ENCODE assay signal across 35 cellular contexts in genomic region chr10:65559369-65559768, GRCh38.
"Had no signal": no experiment of that assay in that cellular context is flagged by ENCODE, and none has a peak within 500 bp of the region (broad histone marks: within the 10 kb centered on the region; RNA-seq: fewer than 3 reads in every experiment).

No MANE protein-coding gene starts in this region.

- H3K4me1 Mint-ChIP-seq: activated B cell treated with CpG ODN at 0.5 μM for 24 hours; activated CD4-positive, alpha-beta T cell treated with anti-CD3 and anti-CD28 coated beads, Interleukin-2, amount 10 ng/mL, durations not matched to agents 24 days and 14 days; activated naive CD8-positive, alpha-beta T cell treated with anti-CD3 and anti-CD28 coated beads for 36 hours; activated T-helper 17 cell treated with anti-CD3 and anti-CD28 coated beads, Interleukin-2, amount 50 U/mL, for 72 hours had no signal

- H3K4me3 ChIP-seq: adrenal gland, body of pancreas, breast epithelium had no signal

- H3K4me3 Mint-ChIP-seq: activated B cell treated with CpG ODN at 0.5 μM for 24 hours; activated CD4-positive, alpha-beta memory T cell treated with anti-CD3 and anti-CD28 coated beads for 36 hours; activated CD4-positive, alpha-beta T cell treated with anti-CD3 and anti-CD28 coated beads, Interleukin-2, amount 10 ng/mL, durations not matched to agents 24 days and 14 days; activated CD8-positive, alpha-beta T cell treated with anti-CD3 and anti-CD28 coated beads for 36 hours; activated naive CD4-positive, alpha-beta T cell treated with anti-CD3 and anti-CD28 coated beads for 36 hours; activated naive CD8-positive, alpha-beta T cell treated with anti-CD3 and anti-CD28 coated beads for 36 hours; activated T-cell treated with anti-CD3 and anti-CD28 coated beads, Interleukin-2, amount 50 U/mL, for 4 hours; activated T-cell treated with anti-CD3 and anti-CD28 coated beads, Interleukin-2, amount 50 U/mL, for 72 hours; activated T-helper 1 cell treated with anti-CD3 and anti-CD28 coated beads, Interleukin-12 subunit alpha, Interleukin-12 subunit beta, Interleukin-2, Interleukin-4 antibody, amounts not matched to agents 30 ng/mL and 10 ng/mL and 1 ng/mL, durations not matched to agents 14 hours and 24 hours and 36 hours; activated T-helper 17 cell treated with anti-CD3 and anti-CD28 coated beads, Interleukin-2, amount 50 U/mL, for 72 hours; T-helper 1 cell treated with Interleukin-12 subunit alpha and Interleukin-12 subunit beta and Interleukin-4 antibody, amounts not matched to agents 30 μg/mL and 1 μg/mL, for 36 hours; T-helper 2 cell treated with Interferon-gamma antibody and Interleukin-4, amounts not matched to agents 5 μg/mL and 100 μg/mL, for 36 hours had no signal

- H3K9me3 Mint-ChIP-seq: activated CD4-positive, alpha-beta memory T cell treated with anti-CD3 and anti-CD28 coated beads for 36 hours; activated CD4-positive, alpha-beta T cell treated with anti-CD3 and anti-CD28 coated beads, Interleukin-2, amount 10 ng/mL, durations not matched to agents 24 days and 14 days; activated T-helper 1 cell treated with anti-CD3 and anti-CD28 coated beads, Interleukin-12 subunit alpha, Interleukin-12 subunit beta, Interleukin-2, Interleukin-4 antibody, amounts not matched to agents 30 ng/mL and 10 ng/mL and 1 ng/mL, durations not matched to agents 14 hours and 24 hours and 36 hours had no signal

- H3K27me3 Mint-ChIP-seq: activated B cell treated with CpG ODN at 0.5 μM for 24 hours; activated CD4-positive, alpha-beta memory T cell treated with anti-CD3 and anti-CD28 coated beads for 36 hours; activated CD4-positive, alpha-beta T cell treated with anti-CD3 and anti-CD28 coated beads, Interleukin-2, amount 10 ng/mL, durations not matched to agents 24 days and 14 days; activated CD8-positive, alpha-beta T cell treated with anti-CD3 and anti-CD28 coated beads for 36 hours; activated naive CD8-positive, alpha-beta T cell treated with anti-CD3 and anti-CD28 coated beads for 36 hours; activated T-helper 17 cell treated with anti-CD3 and anti-CD28 coated beads, Interleukin-2, amount 50 U/mL, for 72 hours had no signal

- H3K27me3 ChIP-seq: adrenal gland, body of pancreas, brain microvascular endothelial cell, breast epithelium had no signal

- H3K27ac Mint-ChIP-seq: activated B cell treated with CpG ODN at 0.5 μM for 24 hours; activated CD4-positive, alpha-beta memory T cell treated with anti-CD3 and anti-CD28 coated beads for 36 hours; activated CD4-positive, alpha-beta T cell treated with anti-CD3 and anti-CD28 coated beads, Interleukin-2, amount 10 ng/mL, durations not matched to agents 24 days and 14 days; activated CD8-positive, alpha-beta T cell treated with anti-CD3 and anti-CD28 coated beads for 36 hours; activated naive CD4-positive, alpha-beta T cell treated with anti-CD3 and anti-CD28 coated beads for 36 hours; activated naive CD4-positive, alpha-beta T cell treated with anti-CD3 and anti-CD28 coated beads, Interleukin-2, amount 50 U/mL, for 72 hours; activated naive CD8-positive, alpha-beta T cell treated with anti-CD3 and anti-CD28 coated beads for 36 hours; activated T-cell treated with anti-CD3 and anti-CD28 coated beads, Interleukin-2, amount 50 U/mL, for 72 hours; activated T-helper 1 cell treated with anti-CD3 and anti-CD28 coated beads, Interleukin-12 subunit alpha, Interleukin-12 subunit beta, Interleukin-2, Interleukin-4 antibody, amounts not matched to agents 30 ng/mL and 10 ng/mL and 1 ng/mL, durations not matched to agents 14 hours and 24 hours and 36 hours; activated T-helper 17 cell treated with anti-CD3 and anti-CD28 coated beads, Interleukin-2, amount 50 U/mL, for 72 hours; T-helper 1 cell treated with Interleukin-12 subunit alpha and Interleukin-12 subunit beta and Interleukin-4 antibody, amounts not matched to agents 30 μg/mL and 1 μg/mL, for 36 hours; T-helper 2 cell treated with Interferon-gamma antibody and Interleukin-4, amounts not matched to agents 5 μg/mL and 100 μg/mL, for 36 hours had no signal

- ATAC-seq: activated CD8-positive, alpha-beta T cell treated with anti-CD3 and anti-CD28 coated beads for 36 hours; activated naive CD4-positive, alpha-beta T cell treated with anti-CD3 and anti-CD28 coated beads, Interleukin-2, amount 50 U/mL, for 72 hours; activated T-cell treated with anti-CD3 and anti-CD28 coated beads, Interleukin-2, amount 50 U/mL, for 4 hours; activated T-cell treated with anti-CD3 and anti-CD28 coated beads, Interleukin-2, amount 50 U/mL, for 72 hours; activated T-helper 17 cell treated with anti-CD3 and anti-CD28 coated beads, Interleukin-2, amount 50 U/mL, for 72 hours; body of pancreas had no signal

- H3K4me1 ChIP-seq: adrenal gland, body of pancreas, breast epithelium had no signal

- H3K36me3 Mint-ChIP-seq: activated CD4-positive, alpha-beta memory T cell treated with anti-CD3 and anti-CD28 coated beads for 36 hours; activated naive CD4-positive, alpha-beta T cell treated with anti-CD3 and anti-CD28 coated beads, Interleukin-2, amount 50 U/mL, for 72 hours; activated naive CD8-positive, alpha-beta T cell treated with anti-CD3 and anti-CD28 coated beads for 36 hours had no signal

- DNase-seq: activated B cell treated with CpG ODN at 0.5 μM for 24 hours; activated CD4-positive, alpha-beta memory T cell treated with anti-CD3 and anti-CD28 coated beads for 36 hours; activated CD4-positive, alpha-beta T cell treated with anti-CD3 and anti-CD28 coated beads for 4 hours; activated CD4-positive, alpha-beta T cell treated with anti-CD3 and anti-CD28 coated beads, Interleukin-2, amount 10 ng/mL, durations not matched to agents 24 days and 14 days; activated CD4-positive, alpha-beta T cell treated with anti-CD3 and anti-CD28 coated beads, Interleukin-2, amount 50 U/mL, for 1 hour; activated CD4-positive, alpha-beta T cell treated with anti-CD3 and anti-CD28 coated beads, Interleukin-2, amount 50 U/mL, for 4 hours; activated CD4-positive, CD25-positive, alpha-beta regulatory T cell treated with anti-CD3 and anti-CD28 coated beads, Interleukin-2, amount 50 U/mL, for 72 hours; activated CD8-positive, alpha-beta memory T cell treated with anti-CD3 and anti-CD28 coated beads, Interleukin-2, amount 50 U/mL, for 4 hours; activated CD8-positive, alpha-beta T cell treated with anti-CD3 and anti-CD28 coated beads for 36 hours; activated effector memory CD4-positive, alpha-beta T cell treated with anti-CD3 and anti-CD28 coated beads, Interleukin-2, amount 50 U/mL, for 16 hours; activated gamma-delta T cell treated with Interleukin-2 at 50 U/mL for 16 hours; activated naive CD4-positive, alpha-beta T cell; activated naive CD4-positive, alpha-beta T cell treated with anti-CD3 and anti-CD28 coated beads for 36 hours; activated naive CD4-positive, alpha-beta T cell treated with anti-CD3 and anti-CD28 coated beads, Interleukin-2, amount 50 U/mL, for 16 hours; activated naive CD8-positive, alpha-beta T cell treated with anti-CD3 and anti-CD28 coated beads for 36 hours; activated T-cell treated with anti-CD3 and anti-CD28 coated beads for 4 hours; activated T-cell treated with anti-CD3 and anti-CD28 coated beads, Interleukin-2, amount 50 U/mL, for 1 hour; activated T-cell treated with anti-CD3 and anti-CD28 coated beads, Interleukin-2, amount 50 U/mL, for 4 hours; activated T-cell treated with anti-CD3 and anti-CD28 coated beads, Interleukin-2, amount 50 U/mL, for 72 hours; adrenal gland; amniotic stem cell; aorta; body of pancreas; brain microvascular endothelial cell; central memory CD4-positive, alpha-beta T cell; T-helper 1 cell; T-helper 2 cell; T-helper 9 cell had no signal

- H3K27ac ChIP-seq: adrenal gland, body of pancreas, brain microvascular endothelial cell, breast epithelium, VCaP had no signal

- H3K36me3 ChIP-seq: adrenal gland, brain microvascular endothelial cell, breast epithelium had no signal

- H3K9me3 ChIP-seq: adrenal gland, body of pancreas, breast epithelium had no signal
